Comparison of ENCODE assay signal across 24 cellular contexts in genomic region chr2:138147796-138148195, GRCh38.
DNase-seq lines count a peak whose midpoint lies in the region; ATAC-seq and TF ChIP-seq lines count a peak whose summit lies in the region.
"Had no signal": no experiment of that assay in that cellular context is flagged by ENCODE, and none has a peak within 500 bp of the region (broad histone marks: within the 10 kb centered on the region; RNA-seq: fewer than 3 reads in every experiment).

No MANE protein-coding gene starts in this region.

- intact Hi-C loops in left ventricle myocardium superior (cut with micrococcal nuclease): no loop called here

- ATAC-seq in left ventricle myocardium superior: peak; percentile 35
- ATAC-seq in HG02870 (IDR thresholded peaks at IDR 0.05; ENCODE audit: unreplicated experiment): no peak
- no peak for ATAC-seq in HG02798 (IDR thresholded peaks at IDR 0.05; ENCODE audit: poor library complexity, unreplicated experiment)
- ATAC-seq: CD8-positive, alpha-beta T cell; GM12878; Panc1; T-cell had no signal

- TF ChIP-seq CTCF in right atrium auricular region (IDR thresholded peaks at IDR 0.05): no peak
- no peak for TF ChIP-seq CTCF in retinal pigment epithelial cell (conservative IDR thresholded peaks at IDR 0.05; ENCODE audit: low read depth, low read length)

- no peak overlapping the region for H3K27ac ChIP-seq in right atrium auricular region
- H3K27ac ChIP-seq: GM23248, SJCRH30 had no signal

- H3K27me3 ChIP-seq in right atrium auricular region: no peaks in the 10 kb centered on the region
- H3K27me3 ChIP-seq: MG63, SJCRH30 had no signal

- no peaks in the 10 kb centered on the region for H3K9me3 ChIP-seq in right atrium auricular region
- H3K9me3 ChIP-seq: MG63, SJCRH30 had no signal

- no peak overlapping the region for H3K4me3 ChIP-seq in right atrium auricular region
- H3K4me3 ChIP-seq in retinal pigment epithelial cell (ENCODE audit: low read length): no peak overlapping the region
- H3K4me3 ChIP-seq: GM12878, GM23248, MG63, SJCRH30 had no signal

- no peaks in the 10 kb centered on the region for H3K36me3 ChIP-seq in right atrium auricular region
- H3K36me3 ChIP-seq: MG63, SJCRH30 had no signal

- no peaks in the 10 kb centered on the region for H3K4me1 ChIP-seq in right atrium auricular region
- H3K4me1 ChIP-seq: SJCRH30 had no signal

- DNase-seq in NCI-H1105 treated with DMSO at 0.1 percent for 48 hours (lab: John Stamatoyannopoulos, UW): peak; percentile 17
- no peak for DNase-seq in NCI-H1105 (lab: John Stamatoyannopoulos, UW)
- DNase-seq in left ventricle myocardium superior: no peak
- no peak for DNase-seq in right atrium auricular region (ENCODE audit: low spot score)
- peak; percentile 73 for DNase-seq in cerebellar cortex (ENCODE audit: low spot score)
- DNase-seq in retinal pigment epithelial cell (ENCODE audit: low read depth): peak; percentile 13
- DNase-seq: AML-193; Calu3; CD8-positive, alpha-beta T cell; DMS53; GM23248; H9; Karpas-422; MG63; NCI-H1436 treated with DMSO at 0.1 percent for 48 hours; NCI-H1930; NCI-H510A; NCI-H748 treated with DMSO at 0.1 percent for 48 hours; SJCRH30; T-cell had no signal

Comparison
In these comparisons a context has a peak if more than half of its experiments do, and no peak if none do; other contexts are left out.
1. DNase-seq: peak in NCI-H1105 treated with DMSO at 0.1 percent for 48 hours (single experiment), cerebellar cortex (single experiment) and retinal pigment epithelial cell (single experiment); none in NCI-H1105 (single experiment), left ventricle myocardium superior (single experiment) and right atrium auricular region (single experiment).